ENCODE assay signal across 8 cellular contexts in the genomic region with DNA sequence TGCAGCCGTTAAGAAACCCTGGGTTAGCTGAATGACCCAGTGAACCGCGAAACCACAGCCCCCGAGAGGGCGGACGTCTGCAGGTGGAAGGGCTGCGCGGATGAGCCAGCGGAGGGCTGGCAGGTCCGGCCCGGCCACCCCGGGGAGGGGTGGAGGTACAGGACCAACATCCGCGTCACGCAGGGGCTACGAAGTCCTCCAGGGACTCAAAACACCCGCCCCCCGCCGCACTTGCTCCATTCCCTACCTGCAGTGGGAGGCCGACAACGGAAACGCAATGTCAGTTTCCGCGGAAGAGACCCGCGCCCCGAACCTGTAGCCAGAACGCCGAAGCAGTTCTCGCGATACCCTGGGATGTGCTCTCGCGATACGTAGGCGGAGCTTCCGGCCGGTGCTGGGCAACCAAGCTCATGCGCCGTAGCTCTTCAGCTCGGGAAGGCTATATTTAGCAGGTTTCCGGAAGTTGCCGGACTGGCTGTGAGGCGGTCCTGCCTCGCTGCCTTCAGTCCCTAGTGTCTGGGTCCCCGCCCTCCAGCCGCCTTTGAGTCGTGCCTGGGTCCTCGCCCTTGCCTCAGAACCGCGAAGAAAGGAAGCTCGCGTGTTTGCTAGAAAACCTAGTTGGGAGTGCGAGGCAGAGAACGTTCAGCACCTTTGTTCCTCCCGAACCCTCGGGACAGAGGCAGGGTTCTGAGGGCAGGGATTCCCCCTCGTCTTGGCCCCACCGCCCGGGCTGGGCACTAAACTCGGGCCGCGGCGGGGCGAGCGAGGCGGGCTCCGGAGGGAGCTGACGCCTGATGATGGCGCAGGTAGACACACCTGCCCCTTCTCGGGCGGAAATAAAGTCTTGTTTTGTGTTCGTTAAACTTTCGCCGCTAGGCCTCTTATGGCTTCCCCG. TPM values are rescaled to one million over a fixed set of nuclear protein-coding genes. Genes with fewer than 3 reads are reported as not detected.
DNase-seq lines count a peak whose midpoint lies in the region; ATAC-seq and TF ChIP-seq lines count a peak whose summit lies in the region.

A gene with protein sequence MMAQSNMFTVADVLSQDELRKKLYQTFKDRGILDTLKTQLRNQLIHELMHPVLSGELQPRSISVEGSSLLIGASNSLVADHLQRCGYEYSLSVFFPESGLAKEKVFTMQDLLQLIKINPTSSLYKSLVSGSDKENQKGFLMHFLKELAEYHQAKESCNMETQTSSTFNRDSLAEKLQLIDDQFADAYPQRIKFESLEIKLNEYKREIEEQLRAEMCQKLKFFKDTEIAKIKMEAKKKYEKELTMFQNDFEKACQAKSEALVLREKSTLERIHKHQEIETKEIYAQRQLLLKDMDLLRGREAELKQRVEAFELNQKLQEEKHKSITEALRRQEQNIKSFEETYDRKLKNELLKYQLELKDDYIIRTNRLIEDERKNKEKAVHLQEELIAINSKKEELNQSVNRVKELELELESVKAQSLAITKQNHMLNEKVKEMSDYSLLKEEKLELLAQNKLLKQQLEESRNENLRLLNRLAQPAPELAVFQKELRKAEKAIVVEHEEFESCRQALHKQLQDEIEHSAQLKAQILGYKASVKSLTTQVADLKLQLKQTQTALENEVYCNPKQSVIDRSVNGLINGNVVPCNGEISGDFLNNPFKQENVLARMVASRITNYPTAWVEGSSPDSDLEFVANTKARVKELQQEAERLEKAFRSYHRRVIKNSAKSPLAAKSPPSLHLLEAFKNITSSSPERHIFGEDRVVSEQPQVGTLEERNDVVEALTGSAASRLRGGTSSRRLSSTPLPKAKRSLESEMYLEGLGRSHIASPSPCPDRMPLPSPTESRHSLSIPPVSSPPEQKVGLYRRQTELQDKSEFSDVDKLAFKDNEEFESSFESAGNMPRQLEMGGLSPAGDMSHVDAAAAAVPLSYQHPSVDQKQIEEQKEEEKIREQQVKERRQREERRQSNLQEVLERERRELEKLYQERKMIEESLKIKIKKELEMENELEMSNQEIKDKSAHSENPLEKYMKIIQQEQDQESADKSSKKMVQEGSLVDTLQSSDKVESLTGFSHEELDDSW (plus strand): TSS at position 471 of the 895 bp plus-strand sequence. CDS start 324 bp downstream, at position 795.
Gene TRAPPC2, minus strand, starts transcription at position 343 of the 895 bp plus-strand sequence. CDS start 14,657 bp downstream, outside the sequence.

- peak within 1 kb of the TSS; percentile 92 for H3K27ac ChIP-seq in RWPE1
- H3K27ac ChIP-seq in fibroblast of lung (ENCODE audit: insufficient read depth, low read length): peak within 1 kb of the TSS; percentile 67
- peak within 1 kb of the TSS; percentile 99 for H3K27ac ChIP-seq in naive thymus-derived CD4-positive, alpha-beta T cell (ENCODE audit: low read depth, low read length)

- peaks cover 23% of the 10 kb centered on the region for H3K79me2 ChIP-seq in fibroblast of lung (ENCODE audit: control insufficient read depth, insufficient read depth, low read length)

- ATAC-seq in activated T-helper 17 cell treated with anti-CD3 and anti-CD28 coated beads, Interleukin-2, amount 50 U/mL, for 72 hours (replicated peaks): peak; percentile 97
- peak; percentile 94 for ATAC-seq in naive thymus-derived CD4-positive, alpha-beta T cell
- ATAC-seq in stimulated activated naive B cell treated with anti-CD40 and anti-IgM and Interleukin-4, amounts not matched to agents 10 μg/mL and 1 μg/mL and 100 μg/mL, for 72 hours (replicated peaks): peak; percentile 94 to 95

- no peaks in the 10 kb centered on the region for H3K36me3 ChIP-seq in fibroblast of lung (ENCODE audit: control insufficient read depth, insufficient read depth, low read length)
- H3K36me3 ChIP-seq in naive thymus-derived CD4-positive, alpha-beta T cell (ENCODE audit: control insufficient read depth in 2 of 3, insufficient read depth in 3 of 3, low read length in 3 of 3): peaks cover 0 to 6% (median 0%) of the 10 kb centered on the region in 3 experiments

- no peaks in the 10 kb centered on the region for H3K9me3 Mint-ChIP-seq in activated T-helper 17 cell treated with anti-CD3 and anti-CD28 coated beads, Interleukin-2, amount 50 U/mL, for 72 hours
- peaks cover 0 to 16% (median 0%) of the 10 kb centered on the region in 11 donors for H3K9me3 Mint-ChIP-seq in naive thymus-derived CD4-positive, alpha-beta T cell
- no peaks in the 10 kb centered on the region for H3K9me3 Mint-ChIP-seq in stimulated activated naive B cell treated with anti-CD40 and anti-IgM and Interleukin-4, amounts not matched to agents 10 μg/mL and 1 μg/mL and 100 μg/mL, for 72 hours

- DNase-seq in EH (ENCODE audit: low read depth): peak; percentile 95
- DNase-seq in GOT3 (lab: John Stamatoyannopoulos, UW): peak; percentile 98
- DNase-seq in LNCaP clone FGC (ENCODE audit: low read depth): peak; percentile 83
- DNase-seq in RWPE1 (ENCODE audit: low spot score): peak; percentile 89
- DNase-seq in fibroblast of lung (ENCODE audit: low read depth in 2 of 2): peak; percentile 94 to 95
- DNase-seq in naive thymus-derived CD4-positive, alpha-beta T cell: peak; percentile 76 to 92 (median 87)
- peak; percentile 96 for DNase-seq in stimulated activated naive B cell treated with anti-CD40 and anti-IgM and Interleukin-4, amounts not matched to agents 10 μg/mL and 1 μg/mL and 100 μg/mL, for 72 hours

- peak within 1 kb of the TSS; percentile 79 for H3K4me2 ChIP-seq in fibroblast of lung (ENCODE audit: extremely low read depth, insufficient read depth, low read length)

- peaks cover 84% of the 10 kb centered on the region for H3K36me3 Mint-ChIP-seq in activated T-helper 17 cell treated with anti-CD3 and anti-CD28 coated beads, Interleukin-2, amount 50 U/mL, for 72 hours (ENCODE audit: low read depth)
- H3K36me3 Mint-ChIP-seq in naive thymus-derived CD4-positive, alpha-beta T cell: peaks cover 0 to 32% (median 18%) of the 10 kb centered on the region in 5 donors
- H3K36me3 Mint-ChIP-seq in stimulated activated naive B cell treated with anti-CD40 and anti-IgM and Interleukin-4, amounts not matched to agents 10 μg/mL and 1 μg/mL and 100 μg/mL, for 72 hours: peaks cover 6 to 21% of the 10 kb centered on the region in 2 donors

- H4K20me1 ChIP-seq in fibroblast of lung (ENCODE audit: control insufficient read depth, extremely low read depth, insufficient read depth, low read length): no peaks in the 10 kb centered on the region

- peak within 1 kb of the TSS; percentile 68 for H2AFZ ChIP-seq in fibroblast of lung (ENCODE audit: low read length)

- POLR2A ChIA-PET in RWPE1 (lab: Yijun Ruan, JAX; ENCODE audit: low non-redundant PET): interaction anchor here (0.7 to 1.2 kb wide), 3 partner anchors 46 to 296 kb away, joined by 3 read pairs; partner anchors contain the start of genes GEMIN8 and RAB9A
- POLR2A ChIA-PET in naive thymus-derived CD4-positive, alpha-beta T cell (lab: Charles Lee): interaction anchor here (0.5 to 4.2 kb wide), 26 partner anchors 8 to 1965 kb away, joined by 3 to 39 read pairs (median 5); partner anchors contain the start of genes GEMIN8, RAB9A and TCEANC

- H3K4me1 ChIP-seq in fibroblast of lung (ENCODE audit: control insufficient read depth, extremely low read depth, insufficient read depth, low read length): no peaks in the 10 kb centered on the region
- peaks cover 12 to 20% of the 10 kb centered on the region in 2 donors for H3K4me1 ChIP-seq in naive thymus-derived CD4-positive, alpha-beta T cell (ENCODE audit: control insufficient read depth in 2 of 2, insufficient read depth in 2 of 2, low read length in 2 of 2)

- TF ChIP-seq CTCF in LNCaP clone FGC (IDR thresholded peaks at IDR 0.05; ENCODE audit: control insufficient read depth, extremely low read depth, insufficient read depth): no peak
- no peak for TF ChIP-seq CTCF in RWPE1 (conservative IDR thresholded peaks at IDR 0.05; ENCODE audit: low read depth)
- no peak for TF ChIP-seq CTCF in fibroblast of lung (conservative IDR thresholded peaks at IDR 0.05 in 1 of 2, IDR thresholded peaks at IDR 0.05 in 1 of 2; ENCODE audit: low read depth in 1 of 2, low read length in 2 of 2)

- peaks cover 22% of the 10 kb centered on the region for H3K4me1 Mint-ChIP-seq in activated T-helper 17 cell treated with anti-CD3 and anti-CD28 coated beads, Interleukin-2, amount 50 U/mL, for 72 hours
- H3K4me1 Mint-ChIP-seq in naive thymus-derived CD4-positive, alpha-beta T cell: peaks cover 21 to 66% (median 58%) of the 10 kb centered on the region in 7 donors
- peaks cover 22 to 24% of the 10 kb centered on the region in 2 donors for H3K4me1 Mint-ChIP-seq in stimulated activated naive B cell treated with anti-CD40 and anti-IgM and Interleukin-4, amounts not matched to agents 10 μg/mL and 1 μg/mL and 100 μg/mL, for 72 hours

- H3K27me3 Mint-ChIP-seq in activated T-helper 17 cell treated with anti-CD3 and anti-CD28 coated beads, Interleukin-2, amount 50 U/mL, for 72 hours: no peaks in the 10 kb centered on the region
- H3K27me3 Mint-ChIP-seq in naive thymus-derived CD4-positive, alpha-beta T cell: no peaks in the 10 kb centered on the region
- no peaks in the 10 kb centered on the region for H3K27me3 Mint-ChIP-seq in stimulated activated naive B cell treated with anti-CD40 and anti-IgM and Interleukin-4, amounts not matched to agents 10 μg/mL and 1 μg/mL and 100 μg/mL, for 72 hours

- H3K9me3 ChIP-seq in fibroblast of lung (ENCODE audit: control insufficient read depth, insufficient read depth, low read depth, low read length): no peaks in the 10 kb centered on the region
- H3K9me3 ChIP-seq in naive thymus-derived CD4-positive, alpha-beta T cell (ENCODE audit: control insufficient read depth in 2 of 3, low read length in 3 of 3): no peaks in the 10 kb centered on the region

- peak within 1 kb of the TSS; percentile 77 for H3K9ac ChIP-seq in fibroblast of lung (ENCODE audit: insufficient read depth, low read length)

- intact Hi-C loops in naive thymus-derived CD4-positive, alpha-beta T cell (cut with micrococcal nuclease): loop anchor here (1.0 to 10.0 kb wide), 17 partner anchors 9 to 2000 kb away; partner anchors contain the start of genes FANCB (in 2 of the 2), GEMIN8 (in 2 of the 2), MOSPD2 (in 2 of the 2) and PIGA (in 2 of the 2)

- CTCF ChIA-PET in RWPE1 (lab: Yijun Ruan, JAX): interaction anchor here (0.6 kb wide), 1 partner anchor 81 kb away, joined by 3 read pairs; the partner anchor contains the start of gene TCEANC
- CTCF ChIA-PET in naive thymus-derived CD4-positive, alpha-beta T cell (lab: Charles Lee): interaction anchor here (0.7 to 1.6 kb wide), 4 partner anchors 11 to 296 kb away, joined by 3 to 4 read pairs (median 4); partner anchors contain the start of gene RAB9A

- H3K27me3 ChIP-seq in fibroblast of lung (ENCODE audit: control insufficient read depth, insufficient read depth, low read length): no peaks in the 10 kb centered on the region
- H3K27me3 ChIP-seq in naive thymus-derived CD4-positive, alpha-beta T cell (ENCODE audit: control insufficient read depth in 2 of 2, insufficient read depth in 2 of 2, low read length in 2 of 2): no peaks in the 10 kb centered on the region

- peak within 1 kb of the TSS; percentile 80 for H3K4me3 ChIP-seq in LNCaP clone FGC (ENCODE audit: low read depth, low read length)
- H3K4me3 ChIP-seq in fibroblast of lung (replicated peaks in 1 of 4; ENCODE audit: control extremely low read depth in 1 of 4, insufficient read depth in 1 of 4, low read depth in 3 of 4, low read length in 4 of 4): peak within 1 kb of the TSS; percentile 72 to 94 (median 82)
- peak within 1 kb of the TSS; percentile 85 for H3K4me3 ChIP-seq in naive thymus-derived CD4-positive, alpha-beta T cell (ENCODE audit: low read length)

- peak within 1 kb of the TSS; percentile 99 for H3K4me3 Mint-ChIP-seq in activated T-helper 17 cell treated with anti-CD3 and anti-CD28 coated beads, Interleukin-2, amount 50 U/mL, for 72 hours
- H3K4me3 Mint-ChIP-seq in naive thymus-derived CD4-positive, alpha-beta T cell: peak within 1 kb of the TSS; percentile 82 to 99 (median 94)
- peak within 1 kb of the TSS; percentile 94 to 95 for H3K4me3 Mint-ChIP-seq in stimulated activated naive B cell treated with anti-CD40 and anti-IgM and Interleukin-4, amounts not matched to agents 10 μg/mL and 1 μg/mL and 100 μg/mL, for 72 hours

- H3K27ac Mint-ChIP-seq in activated T-helper 17 cell treated with anti-CD3 and anti-CD28 coated beads, Interleukin-2, amount 50 U/mL, for 72 hours: peak within 1 kb of the TSS; percentile 96
- H3K27ac Mint-ChIP-seq in naive thymus-derived CD4-positive, alpha-beta T cell: peak within 1 kb of the TSS; percentile 95 to 99 (median 97)
- H3K27ac Mint-ChIP-seq in stimulated activated naive B cell treated with anti-CD40 and anti-IgM and Interleukin-4, amounts not matched to agents 10 μg/mL and 1 μg/mL and 100 μg/mL, for 72 hours: peak within 1 kb of the TSS; percentile 97

RNA-seq across cellular contexts. Expression of the first gene that starts in this region (rescaled TPM):
- 10 to 100 TPM; 27.8 to 61.7 TPM for total RNA-seq in activated T-helper 17 cell treated with anti-CD3 and anti-CD28 coated beads, Interleukin-2, amount 50 U/mL, for 72 hours
- 11.3 and 15.5 TPM in 2 replicates for total RNA-seq in fibroblast of lung
- polyA plus RNA-seq in fibroblast of lung: 7.6 and 8.2 TPM in 2 replicates
- polyA plus RNA-seq in fibroblast of lung (2012): 8.4 and 8.7 TPM in 2 replicates
- 4.1 and 4.5 TPM in 2 replicates for polyA minus RNA-seq in fibroblast of lung (ENCODE audit: low replicate concordance)
- 100 to 1,000 TPM in 2 of 5 experiments, 10 to 100 TPM in 3; 30.4 to 142 (median 72.5) TPM for total RNA-seq in naive thymus-derived CD4-positive, alpha-beta T cell
- 10 to 100 TPM; 30.4 to 32.7 TPM for polyA plus RNA-seq in naive thymus-derived CD4-positive, alpha-beta T cell

RNA-seq across cellular contexts. Expression of gene TRAPPC2, which starts in this region (rescaled TPM):
- 10 to 100 TPM; 21.1 to 23.4 TPM for total RNA-seq in activated T-helper 17 cell treated with anti-CD3 and anti-CD28 coated beads, Interleukin-2, amount 50 U/mL, for 72 hours
- total RNA-seq in fibroblast of lung: 13.9 and 22.0 TPM in 2 replicates
- polyA plus RNA-seq in fibroblast of lung: 16.0 TPM in 2 replicates
- polyA plus RNA-seq in fibroblast of lung (2012): 7.8 and 9.8 TPM in 2 replicates
- polyA minus RNA-seq in fibroblast of lung (ENCODE audit: low replicate concordance): 2.8 and 11.0 TPM in 2 replicates
- 10 to 100 TPM; 20.7 to 31.1 (median 23.5) TPM for total RNA-seq in naive thymus-derived CD4-positive, alpha-beta T cell
- polyA plus RNA-seq in naive thymus-derived CD4-positive, alpha-beta T cell: 10 to 100 TPM; 17.8 to 33.5 TPM

Comparison
In these comparisons a context has a peak if more than half of its experiments do, and no peak if none do; other contexts are left out.
1. Peak in every context shown above with its lines: DNase-seq, ATAC-seq, H3K4me3 ChIP-seq and H3K27ac ChIP-seq.